23 cellular contexts compared by ENCODE assay signal in the genomic region with DNA sequence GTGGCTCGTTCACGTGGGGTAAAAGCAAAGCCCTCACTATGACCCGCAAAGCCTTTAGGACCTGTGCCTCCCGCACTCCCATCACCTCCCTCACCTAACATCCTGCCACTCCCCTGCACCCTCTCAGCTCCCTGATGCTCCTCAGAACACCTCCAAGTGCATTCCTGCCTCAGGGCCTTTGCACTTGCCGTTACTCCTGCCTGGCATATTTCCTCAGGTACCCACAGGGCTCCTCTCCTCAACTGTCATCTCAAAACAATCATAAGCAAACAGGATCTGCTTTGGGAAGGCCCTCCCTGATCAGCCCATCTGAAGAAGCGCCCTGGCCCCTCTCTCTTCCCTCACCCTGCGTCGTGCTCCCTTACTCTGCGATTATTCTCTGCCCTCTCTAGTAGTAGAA. TPM values are rescaled to one million over a fixed set of nuclear protein-coding genes. Genes with fewer than 3 reads are reported as not detected.
DNase-seq lines count a peak whose midpoint lies in the region; ATAC-seq and TF ChIP-seq lines count a peak whose summit lies in the region.
"Had no signal": no experiment of that assay in that cellular context is flagged by ENCODE, and none has a peak within 500 bp of the region (broad histone marks: within the 10 kb centered on the region; RNA-seq: fewer than 3 reads in every experiment).

No MANE protein-coding gene starts in this region.

- in situ Hi-C loops in gastrocnemius medialis (cut with MboI; ENCODE audit: low sequenced_read_pairs in 4 of 4), result loop anchor here (5.0 kb wide), 2 partner anchors 118 to 123 kb away; partner anchors contain the start of gene PIM1 (in 3 of the 4)

- H3K27me3 Mint-ChIP-seq in activated CD4-positive, alpha-beta T cell treated with anti-CD3 and anti-CD28 coated beads for 36 hours, result no peaks in the 10 kb centered on the region
- H3K27me3 Mint-ChIP-seq in CD4-positive, alpha-beta memory T cell, result no peaks in the 10 kb centered on the region
- no peaks in the 10 kb centered on the region for H3K27me3 Mint-ChIP-seq in WTC11 (ENCODE audit: low read depth)
- H3K27me3 Mint-ChIP-seq in endothelial cell (ENCODE audit: unreplicated experiment), result peaks cover 4% of the 10 kb centered on the region
- H3K27me3 Mint-ChIP-seq: stimulated activated memory B cell treated with anti-CD40 and anti-IgM and Interleukin-4, amounts not matched to agents 10 μg/mL and 1 μg/mL and 100 μg/mL, for 72 hours had no signal

- no peaks in the 10 kb centered on the region for H3K27me3 ChIP-seq in CD4-positive, alpha-beta memory T cell (ENCODE audit: insufficient read depth, low read length)
- H3K27me3 ChIP-seq in esophagus squamous epithelium (no peaks in the 10 kb centered on the region), gastrocnemius medialis (no peaks in the 10 kb centered on the region)
- H3K27me3 ChIP-seq: cardiac muscle cell, heart left ventricle, suprapubic skin had no signal

- H3K36me3 Mint-ChIP-seq in activated CD4-positive, alpha-beta T cell treated with anti-CD3 and anti-CD28 coated beads for 36 hours (ENCODE audit: low read depth), result peaks cover 2% of the 10 kb centered on the region
- H3K36me3 Mint-ChIP-seq in CD4-positive, alpha-beta memory T cell, result no peaks in the 10 kb centered on the region
- H3K36me3 Mint-ChIP-seq in WTC11 (no peaks in the 10 kb centered on the region), endothelial cell (ENCODE audit: low read depth, unreplicated experiment) (no peaks in the 10 kb centered on the region)
- H3K36me3 Mint-ChIP-seq: stimulated activated memory B cell treated with anti-CD40 and anti-IgM and Interleukin-4, amounts not matched to agents 10 μg/mL and 1 μg/mL and 100 μg/mL, for 72 hours had no signal

- H3K4me1 Mint-ChIP-seq in activated CD4-positive, alpha-beta T cell treated with anti-CD3 and anti-CD28 coated beads for 36 hours, result peaks cover 28% of the 10 kb centered on the region
- peaks cover 26 to 30% (median 28%) of the 10 kb centered on the region in 4 donors for H3K4me1 Mint-ChIP-seq in CD4-positive, alpha-beta memory T cell
- H3K4me1 Mint-ChIP-seq in WTC11, result peaks cover 56% of the 10 kb centered on the region
- H3K4me1 Mint-ChIP-seq in endothelial cell (ENCODE audit: unreplicated experiment), result peaks cover 15% of the 10 kb centered on the region

- no peak overlapping the region for H3K4me3 Mint-ChIP-seq in activated CD4-positive, alpha-beta T cell treated with anti-CD3 and anti-CD28 coated beads for 36 hours
- H3K4me3 Mint-ChIP-seq in CD4-positive, alpha-beta memory T cell, result no peak overlapping the region
- H3K4me3 Mint-ChIP-seq in WTC11, result no peak overlapping the region
- no peak overlapping the region for H3K4me3 Mint-ChIP-seq in endothelial cell (ENCODE audit: unreplicated experiment)
- H3K4me3 Mint-ChIP-seq: stimulated activated memory B cell treated with anti-CD40 and anti-IgM and Interleukin-4, amounts not matched to agents 10 μg/mL and 1 μg/mL and 100 μg/mL, for 72 hours had no signal

- no peaks in the 10 kb centered on the region for H3K9me3 ChIP-seq in CD4-positive, alpha-beta memory T cell (ENCODE audit: control insufficient read depth in 1 of 2, low read length in 2 of 2)
- H3K9me3 ChIP-seq in esophagus squamous epithelium (no peaks in the 10 kb centered on the region), gastrocnemius medialis (no peaks in the 10 kb centered on the region)
- H3K9me3 ChIP-seq: heart left ventricle, suprapubic skin had no signal

- CTCF ChIA-PET in activated CD4-positive, alpha-beta T cell treated with anti-CD3 and anti-CD28 coated beads for 36 hours (lab: Charles Lee), result interaction anchor here (0.9 to 9.7 kb wide), 3 partner anchors 21 to 117 kb away, joined by 4 to 128 read pairs (median 5); no protein-coding TSS in a partner anchor
- CTCF ChIA-PET in CD4-positive, alpha-beta memory T cell (lab: Charles Lee; ENCODE audit: partially characterized antibody), result interaction anchor here (0.9 to 14.7 kb wide), 6 partner anchors 26 to 155 kb away, joined by 3 to 285 read pairs (median 89); partner anchors contain the start of gene PIM1
- CTCF ChIA-PET in WTC11 (lab: Charles Lee), result interaction anchor here (0.5 to 3.1 kb wide), 3 partner anchors 21 to 169 kb away, joined by 3 to 19 read pairs (median 4); partner anchors contain the start of gene PIM1

- TF ChIP-seq POLR2A in esophagus squamous epithelium (IDR thresholded peaks at IDR 0.05) (no peak), gastrocnemius medialis (IDR thresholded peaks at IDR 0.05) (no peak)

- peak overlapping the region; percentile 39 for H3K27ac Mint-ChIP-seq in activated CD4-positive, alpha-beta T cell treated with anti-CD3 and anti-CD28 coated beads for 36 hours
- H3K27ac Mint-ChIP-seq in CD4-positive, alpha-beta memory T cell, result peak overlapping the region in 6 of 7 donors; percentile 12 to 91 (median 52)
- H3K27ac Mint-ChIP-seq in WTC11, result peak overlapping the region; percentile 22
- no peak overlapping the region for H3K27ac Mint-ChIP-seq in endothelial cell (ENCODE audit: unreplicated experiment)
- H3K27ac Mint-ChIP-seq: stimulated activated memory B cell treated with anti-CD40 and anti-IgM and Interleukin-4, amounts not matched to agents 10 μg/mL and 1 μg/mL and 100 μg/mL, for 72 hours had no signal

- no peaks in the 10 kb centered on the region for H3K36me3 ChIP-seq in CD4-positive, alpha-beta memory T cell (ENCODE audit: insufficient read depth, low read length)
- H3K36me3 ChIP-seq in esophagus squamous epithelium (no peaks in the 10 kb centered on the region), gastrocnemius medialis (no peaks in the 10 kb centered on the region)
- H3K36me3 ChIP-seq: cardiac muscle cell, heart left ventricle, suprapubic skin had no signal

- TF ChIP-seq CTCF in WTC11 (IDR thresholded peaks at IDR 0.05) (no peak), esophagus squamous epithelium (IDR thresholded peaks at IDR 0.05) (no peak), gastrocnemius medialis (IDR thresholded peaks at IDR 0.05 in 4 of 5, conservative IDR thresholded peaks at IDR 0.05 in 1 of 5) (no peak), endothelial cell (IDR thresholded peaks at IDR 0.05; ENCODE audit: unreplicated experiment) (no peak)

- intact Hi-C loops in activated CD4-positive, alpha-beta T cell treated with anti-CD3 and anti-CD28 coated beads for 36 hours (cut with DNase I, micrococcal nuclease), result loop anchor here (5.0 kb wide), 2 partner anchors 48 to 372 kb away; no protein-coding TSS in a partner anchor
- intact Hi-C loops in CD4-positive, alpha-beta memory T cell (cut with micrococcal nuclease), result no loop called here
- intact Hi-C loops in esophagus squamous epithelium (cut with DNase I), result loop anchor here (10.0 kb wide), 1 partner anchor 150 kb away; no protein-coding TSS in a partner anchor
- intact Hi-C loops in gastrocnemius medialis (cut with DNase I; ENCODE audit: low total_unique reads), result no loop called here

- WGBS in esophagus squamous epithelium, 2 donors, result 81 to 87% methylated on average over 9 of the region's 9 CpGs

- H3K9me3 Mint-ChIP-seq in activated CD4-positive, alpha-beta T cell treated with anti-CD3 and anti-CD28 coated beads for 36 hours (ENCODE audit: low read depth), result no peaks in the 10 kb centered on the region
- no peaks in the 10 kb centered on the region for H3K9me3 Mint-ChIP-seq in CD4-positive, alpha-beta memory T cell
- no peaks in the 10 kb centered on the region for H3K9me3 Mint-ChIP-seq in WTC11
- no peaks in the 10 kb centered on the region for H3K9me3 Mint-ChIP-seq in endothelial cell (ENCODE audit: unreplicated experiment)
- H3K9me3 Mint-ChIP-seq: stimulated activated memory B cell treated with anti-CD40 and anti-IgM and Interleukin-4, amounts not matched to agents 10 μg/mL and 1 μg/mL and 100 μg/mL, for 72 hours had no signal

- no peak overlapping the region for H3K4me3 ChIP-seq in CD4-positive, alpha-beta memory T cell (ENCODE audit: low read length in 2 of 2)
- H3K4me3 ChIP-seq in esophagus squamous epithelium (no peak overlapping the region), gastrocnemius medialis (no peak overlapping the region)
- H3K4me3 ChIP-seq: cardiac muscle cell, heart left ventricle, smooth muscle cell, suprapubic skin had no signal

- peaks cover 28% of the 10 kb centered on the region for H3K4me1 ChIP-seq in CD4-positive, alpha-beta memory T cell (ENCODE audit: insufficient read depth, low read length)
- H3K4me1 ChIP-seq in esophagus squamous epithelium (peaks cover 41 to 78% (median 51%) of the 10 kb centered on the region in 3 donors), gastrocnemius medialis (peaks cover 20 to 26% of the 10 kb centered on the region in 2 donors)

- POLR2A ChIA-PET in activated CD4-positive, alpha-beta T cell treated with anti-CD3 and anti-CD28 coated beads for 36 hours (lab: Charles Lee), result interaction anchor here (0.6 kb wide), 1 partner anchor 262 kb away, joined by 3 read pairs; no protein-coding TSS in a partner anchor
- POLR2A ChIA-PET in CD4-positive, alpha-beta memory T cell (lab: Charles Lee; ENCODE audit: partially characterized antibody), result interaction anchor here (13.6 kb wide), 1 partner anchor 118 kb away, joined by 386 read pairs; the partner anchor contains the start of gene PIM1
- POLR2A ChIA-PET in WTC11 (lab: Charles Lee), result no interaction called here

- no peak overlapping the region for H3K27ac ChIP-seq in CD4-positive, alpha-beta memory T cell (ENCODE audit: low read depth, low read length)
- H3K27ac ChIP-seq in esophagus squamous epithelium, result peak overlapping the region; percentile 75 to 91 (median 86)
- H3K27ac ChIP-seq in gastrocnemius medialis, result no peak overlapping the region
- H3K27ac ChIP-seq: cardiac muscle cell, heart left ventricle, VCaP had no signal

- DNase-seq in activated CD4-positive, alpha-beta T cell treated with anti-CD3 and anti-CD28 coated beads for 36 hours, result no peak
- DNase-seq in activated CD4-positive, alpha-beta T cell treated with anti-CD3 and anti-CD28 coated beads for 1 hour, result no peak
- no peak for DNase-seq in CD4-positive, alpha-beta memory T cell
- DNase-seq in WTC11 (ENCODE audit: low spot score), result no peak
- no peak for DNase-seq in esophagus squamous epithelium (lab: John Stamatoyannopoulos, UW)
- DNase-seq in gastrocnemius medialis, result no peak
- no peak for DNase-seq in endothelial cell (ENCODE audit: low spot score)
- DNase-seq in NCI-H82 treated with DMSO at 0.1 percent for 48 hours (lab: John Stamatoyannopoulos, UW; ENCODE audit: unreplicated experiment), result no peak
- DNase-seq: 8988T; activated CD8-positive, alpha-beta memory T cell treated with anti-CD3 and anti-CD28 coated beads for 24 hours; activated T-cell treated with anti-CD3 and anti-CD28 coated beads, Interleukin-2, amount 50 U/mL, for 1 hour; anterior cingulate cortex; heart left ventricle; Kasumi-1; NCI-H510A; nucleus accumbens had no signal

- no peak for ATAC-seq in activated CD4-positive, alpha-beta T cell treated with anti-CD3 and anti-CD28 coated beads for 36 hours
- ATAC-seq in WTC11 (no peak), gastrocnemius medialis (no peak)
- ATAC-seq: heart left ventricle; stimulated activated memory B cell treated with anti-CD40 and anti-IgM and Interleukin-4, amounts not matched to agents 10 μg/mL and 1 μg/mL and 100 μg/mL, for 72 hours had no signal

RNA-seq across cellular contexts. Expression of gene FGD2, which starts 49.1 kb away (rescaled TPM):
- under 1 TPM; 0.50 to 0.63 TPM for total RNA-seq in activated CD4-positive, alpha-beta T cell treated with anti-CD3 and anti-CD28 coated beads for 36 hours
- total RNA-seq in CD4-positive, alpha-beta memory T cell, result 1 to 10 TPM; 1.4 to 1.5 TPM
- polyA plus RNA-seq in CD4-positive, alpha-beta memory T cell, result under 1 TPM in 1 of 2 donors, not detected in 1; 0.11 TPM
- total RNA-seq in WTC11 (2021), result 0.31 to 0.78 TPM (median 0.44 TPM) in 3 replicates
- total RNA-seq in esophagus squamous epithelium, result 10 to 100 TPM in 1 of 4 donors, 1 to 10 TPM in 3; 2.6 to 13.4 (median 5.3) TPM
- total RNA-seq in gastrocnemius medialis, result 1 to 10 TPM in 3 of 4 donors, under 1 TPM in 1; 0.39 to 6.2 (median 5.0) TPM
- total RNA-seq in endothelial cell (ENCODE audit: unreplicated experiment), result 0.10 TPM
- total RNA-seq: cardiac muscle cell, dermis microvascular lymphatic vessel endothelial cell, endothelial cell of umbilical vein, smooth muscle cell had no signal
- polyA plus RNA-seq: endothelial cell of umbilical vein, smooth muscle cell had no signal

Comparison
In these comparisons a context has a peak if more than half of its experiments do, and no peak if none do; other contexts are left out.
1. H3K27ac ChIP-seq: peak in esophagus squamous epithelium (4 of 4); none in CD4-positive, alpha-beta memory T cell (single experiment) and gastrocnemius medialis (0 of 4).
2. intact Hi-C loops: an anchor here in activated CD4-positive, alpha-beta T cell treated with anti-CD3 and anti-CD28 coated beads for 36 hours (5.0 kb wide) and esophagus squamous epithelium (10.0 kb wide); none called in CD4-positive, alpha-beta memory T cell and gastrocnemius medialis.